25 cellular contexts compared by ENCODE assay signal in genomic region chr4:23171971-23172370, GRCh38.
DNase-seq lines count a peak whose midpoint lies in the region; ATAC-seq, FAIRE-seq and TF ChIP-seq lines count a peak whose summit lies in the region.
"Had no signal": no experiment of that assay in that cellular context is flagged by ENCODE, and none has a peak within 500 bp of the region (broad histone marks: within the 10 kb centered on the region; RNA-seq: fewer than 3 reads in every experiment).

No MANE protein-coding gene starts in this region.

- no peaks in the 10 kb centered on the region for H3K27me3 Mint-ChIP-seq in activated CD4-positive, alpha-beta T cell treated with anti-CD3 and anti-CD28 coated beads for 36 hours
- H3K27me3 Mint-ChIP-seq: activated CD4-positive, alpha-beta T cell treated with anti-CD3 and anti-CD28 coated beads, Interleukin-2, amount 10 ng/mL, durations not matched to agents 24 days and 14 days; activated CD8-positive, alpha-beta memory T cell treated with anti-CD3 and anti-CD28 coated beads, Interleukin-2, amount 10 ng/mL, durations not matched to agents 7 days and 5 days; B cell; stimulated activated memory B cell treated with anti-CD40 and anti-IgM and Interleukin-4, amounts not matched to agents 10 μg/mL and 1 μg/mL and 100 μg/mL, for 72 hours had no signal

- H3K4me3 Mint-ChIP-seq in activated CD4-positive, alpha-beta T cell treated with anti-CD3 and anti-CD28 coated beads for 36 hours: no peak overlapping the region
- H3K4me3 Mint-ChIP-seq: activated CD4-positive, alpha-beta T cell treated with anti-CD3 and anti-CD28 coated beads, Interleukin-2, amount 10 ng/mL, durations not matched to agents 24 days and 14 days; activated CD8-positive, alpha-beta memory T cell treated with anti-CD3 and anti-CD28 coated beads, Interleukin-2, amount 10 ng/mL, durations not matched to agents 7 days and 5 days; activated naive CD4-positive, alpha-beta T cell treated with anti-CD3 and anti-CD28 coated beads, Interleukin-2, amount 50 U/mL, for 24 hours; activated T-helper 1 cell treated with anti-CD3 and anti-CD28 coated beads, Interleukin-12 subunit alpha, Interleukin-12 subunit beta, Interleukin-2, Interleukin-4 antibody, amounts not matched to agents 30 ng/mL and 10 ng/mL and 1 ng/mL, durations not matched to agents 14 hours and 24 hours and 36 hours; B cell; neural crest cell; stimulated activated memory B cell treated with anti-CD40 and anti-IgM and Interleukin-4, amounts not matched to agents 10 μg/mL and 1 μg/mL and 100 μg/mL, for 72 hours had no signal

- H3K9me3 Mint-ChIP-seq in activated CD4-positive, alpha-beta T cell treated with anti-CD3 and anti-CD28 coated beads for 36 hours (ENCODE audit: low read depth): peaks cover 6% of the 10 kb centered on the region

- H3K4me1 Mint-ChIP-seq in activated CD4-positive, alpha-beta T cell treated with anti-CD3 and anti-CD28 coated beads for 36 hours: no peaks in the 10 kb centered on the region
- H3K4me1 Mint-ChIP-seq: activated CD4-positive, alpha-beta T cell treated with anti-CD3 and anti-CD28 coated beads, Interleukin-2, amount 10 ng/mL, durations not matched to agents 24 days and 14 days; activated CD8-positive, alpha-beta memory T cell treated with anti-CD3 and anti-CD28 coated beads, Interleukin-2, amount 10 ng/mL, durations not matched to agents 7 days and 5 days; activated naive CD4-positive, alpha-beta T cell treated with anti-CD3 and anti-CD28 coated beads, Interleukin-2, amount 50 U/mL, for 24 hours; B cell; stimulated activated memory B cell treated with anti-CD40 and anti-IgM and Interleukin-4, amounts not matched to agents 10 μg/mL and 1 μg/mL and 100 μg/mL, for 72 hours had no signal

- POLR2A ChIA-PET in activated CD4-positive, alpha-beta T cell treated with anti-CD3 and anti-CD28 coated beads for 36 hours (lab: Charles Lee): no interaction called here

- no peak overlapping the region for H3K27ac Mint-ChIP-seq in activated CD4-positive, alpha-beta T cell treated with anti-CD3 and anti-CD28 coated beads for 36 hours
- H3K27ac Mint-ChIP-seq: activated CD4-positive, alpha-beta T cell treated with anti-CD3 and anti-CD28 coated beads, Interleukin-2, amount 10 ng/mL, durations not matched to agents 24 days and 14 days; activated CD8-positive, alpha-beta memory T cell treated with anti-CD3 and anti-CD28 coated beads, Interleukin-2, amount 10 ng/mL, durations not matched to agents 7 days and 5 days; activated naive CD4-positive, alpha-beta T cell treated with anti-CD3 and anti-CD28 coated beads, Interleukin-2, amount 50 U/mL, for 24 hours; activated T-helper 1 cell treated with anti-CD3 and anti-CD28 coated beads, Interleukin-12 subunit alpha, Interleukin-12 subunit beta, Interleukin-2, Interleukin-4 antibody, amounts not matched to agents 30 ng/mL and 10 ng/mL and 1 ng/mL, durations not matched to agents 14 hours and 24 hours and 36 hours; B cell; stimulated activated memory B cell treated with anti-CD40 and anti-IgM and Interleukin-4, amounts not matched to agents 10 μg/mL and 1 μg/mL and 100 μg/mL, for 72 hours had no signal

- no peak for TF ChIP-seq CTCF in fibroblast of mammary gland (conservative IDR thresholded peaks at IDR 0.05; ENCODE audit: control insufficient read depth, insufficient read depth, low read depth, low read length)

- DNase-seq in DMS53 (lab: John Stamatoyannopoulos, UW) (peak; percentile 15), DMS53 treated with DMSO at 0.1 percent for 48 hours (lab: John Stamatoyannopoulos, UW; ENCODE audit: unreplicated experiment) (no peak), MG63 (peak; percentile 8), fibroblast of mammary gland (ENCODE audit: low read depth) (peak; percentile 1), cardiac septum (ENCODE audit: low spot score) (no peak), frontal cortex (ENCODE audit: low spot score in 2 of 2) (no peak)
- DNase-seq in activated CD4-positive, alpha-beta T cell treated with anti-CD3 and anti-CD28 coated beads for 36 hours: no peak
- DNase-seq: activated CD4-positive, alpha-beta T cell treated with anti-CD3 and anti-CD28 coated beads, Interleukin-2, amount 10 ng/mL, durations not matched to agents 24 days and 14 days; activated CD8-positive, alpha-beta memory T cell treated with anti-CD3 and anti-CD28 coated beads, Interleukin-2, amount 10 ng/mL, durations not matched to agents 7 days and 5 days; Caco-2; HCEC 1CT; kidney; lower lobe of right lung; NCI-H187; Right ventricle myocardium superior; stimulated activated CD4-positive, alpha-beta T cell treated with anti-CD3 and anti-CD28 coated beads, Interleukin-1b, Interleukin-23, amount 100 ng/mL, for 48 hours had no signal

- CTCF ChIA-PET in activated CD4-positive, alpha-beta T cell treated with anti-CD3 and anti-CD28 coated beads for 36 hours (lab: Charles Lee): interaction anchor here (0.6 kb wide), 1 partner anchor 1147 kb away, joined by 3 read pairs; no protein-coding TSS in a partner anchor

- H3K4me3 ChIP-seq in MG63: no peak overlapping the region
- H3K4me3 ChIP-seq in fibroblast of mammary gland (ENCODE audit: control insufficient read depth, low read depth, low read length): no peak overlapping the region
- H3K4me3 ChIP-seq: lower lobe of right lung, skin epidermis, thoracic aorta had no signal

- no peaks in the 10 kb centered on the region for H3K36me3 Mint-ChIP-seq in activated CD4-positive, alpha-beta T cell treated with anti-CD3 and anti-CD28 coated beads for 36 hours (ENCODE audit: low read depth)
- H3K36me3 Mint-ChIP-seq: activated CD8-positive, alpha-beta memory T cell treated with anti-CD3 and anti-CD28 coated beads, Interleukin-2, amount 10 ng/mL, durations not matched to agents 7 days and 5 days; activated naive CD4-positive, alpha-beta T cell treated with anti-CD3 and anti-CD28 coated beads, Interleukin-2, amount 50 U/mL, for 24 hours; stimulated activated memory B cell treated with anti-CD40 and anti-IgM and Interleukin-4, amounts not matched to agents 10 μg/mL and 1 μg/mL and 100 μg/mL, for 72 hours had no signal

- FAIRE-seq in frontal cortex (lab: Jason Lieb, UNC): no peak
- FAIRE-seq: GM18507, kidney had no signal

- H3K27me3 ChIP-seq in MG63: no peaks in the 10 kb centered on the region

- no peaks in the 10 kb centered on the region for H3K9me3 ChIP-seq in MG63
- H3K9me3 ChIP-seq: Caco-2, lower lobe of right lung, thoracic aorta had no signal

- intact Hi-C loops in activated CD4-positive, alpha-beta T cell treated with anti-CD3 and anti-CD28 coated beads for 36 hours (cut with DNase I, micrococcal nuclease): no loop called here
- intact Hi-C loops in cardiac septum (cut with DNase I): no loop called here

- ATAC-seq in activated CD4-positive, alpha-beta T cell treated with anti-CD3 and anti-CD28 coated beads for 36 hours: no peak
- ATAC-seq in GM21576 (IDR thresholded peaks at IDR 0.05; ENCODE audit: unreplicated experiment): no peak
- ATAC-seq: activated CD8-positive, alpha-beta memory T cell treated with anti-CD3 and anti-CD28 coated beads, Interleukin-2, amount 10 ng/mL, durations not matched to agents 7 days and 5 days; lower lobe of right lung; stimulated activated memory B cell treated with anti-CD40 and anti-IgM and Interleukin-4, amounts not matched to agents 10 μg/mL and 1 μg/mL and 100 μg/mL, for 72 hours had no signal

- no peaks in the 10 kb centered on the region for H3K36me3 ChIP-seq in MG63
- H3K36me3 ChIP-seq: lower lobe of right lung, thoracic aorta had no signal

Comparison
In these comparisons a context has a peak if more than half of its experiments do, and no peak if none do; other contexts are left out.
1. DNase-seq: peak in DMS53 (single experiment), MG63 (single experiment) and fibroblast of mammary gland (single experiment); none in DMS53 treated with DMSO at 0.1 percent for 48 hours (single experiment), activated CD4-positive, alpha-beta T cell treated with anti-CD3 and anti-CD28 coated beads for 36 hours (single experiment), cardiac septum (single experiment) and frontal cortex (0 of 2).